Comparison of ENCODE assay signal across 24 cellular contexts in genomic region chr10:73426318-73426717, GRCh38.
"Had no signal": no experiment of that assay in that cellular context is flagged by ENCODE, and none has a peak within 500 bp of the region (broad histone marks: within the 10 kb centered on the region; RNA-seq: fewer than 3 reads in every experiment).

No MANE protein-coding gene starts in this region.

- FAIRE-seq: colon, endothelial cell of umbilical vein, kidney had no signal

- H3K9me3 Mint-ChIP-seq: dendritic cell treated with granulocyte-macrophage colony-stimulating factor and Interleukin-4, amounts not matched to agents 40 ng/mL and 50 ng/mL, for 4 days; nephron; stimulated activated effector memory CD8-positive, alpha-beta T cell treated with anti-CD3 and anti-CD28 coated beads, Interleukin-12 subunit alpha, Interleukin-12 subunit beta, amount 100 ng/mL, for 72 hours; stimulated activated naive CD8-positive, alpha-beta T cell treated with anti-CD3 and anti-CD28 coated beads, Interleukin-15, amount 100 ng/mL, for 72 hours had no signal

- H3K9ac ChIP-seq: parathyroid adenoma had no signal

- ATAC-seq: foreskin keratinocyte; right lobe of liver; stimulated activated effector memory CD8-positive, alpha-beta T cell treated with anti-CD3 and anti-CD28 coated beads, Interleukin-12 subunit alpha, Interleukin-12 subunit beta, amount 100 ng/mL, for 72 hours had no signal

- H3K4me3 Mint-ChIP-seq: dendritic cell treated with granulocyte-macrophage colony-stimulating factor and Interleukin-4, amounts not matched to agents 40 ng/mL and 50 ng/mL, for 4 days; nephron; stimulated activated effector memory CD8-positive, alpha-beta T cell treated with anti-CD3 and anti-CD28 coated beads, Interleukin-12 subunit alpha, Interleukin-12 subunit beta, amount 100 ng/mL, for 72 hours; stimulated activated naive CD8-positive, alpha-beta T cell treated with anti-CD3 and anti-CD28 coated beads, Interleukin-15, amount 100 ng/mL, for 72 hours had no signal

- H3K4me1 ChIP-seq: foreskin keratinocyte, left ventricle myocardium inferior, lower lobe of right lung, prostate gland, right lobe of liver, testis, tibial nerve had no signal

- H2AFZ ChIP-seq: hepatocyte, parathyroid adenoma had no signal

- H3K4me2 ChIP-seq: hepatocyte had no signal

- H3K27ac ChIP-seq: foreskin keratinocyte, hepatocyte, left ventricle myocardium inferior, lower lobe of right lung, parathyroid adenoma, prostate gland, right lobe of liver, testis, tibial nerve had no signal

- H3K27me3 ChIP-seq: foreskin keratinocyte, hepatocyte, right lobe of liver, testis, tibial nerve had no signal

- H3K79me2 ChIP-seq: hepatocyte, parathyroid adenoma had no signal

- H3K9me3 ChIP-seq: left ventricle myocardium inferior, lower lobe of right lung, prostate gland, right lobe of liver, testis, tibial nerve had no signal

- DNase-seq: erythroblast; foreskin keratinocyte; kidney; left cardiac atrium; left ventricle myocardium inferior; lower lobe of right lung; mesenchymal stem cell; midbrain; occipital lobe; retina; right lobe of liver; stimulated activated CD4-positive, alpha-beta T cell treated with anti-CD3 and anti-CD28 coated beads, Interleukin-4, amount 100 ng/mL, for 1 hour; stimulated activated CD8-positive, alpha-beta memory T cell treated with anti-CD3 and anti-CD28 coated beads, Interleukin-4, amount 100 ng/mL, for 48 hours; stimulated activated naive CD8-positive, alpha-beta T cell treated with anti-CD3 and anti-CD28 coated beads, Interleukin-15, amount 100 ng/mL, for 72 hours; testis had no signal

- H3K4me1 Mint-ChIP-seq: nephron had no signal

- H3K27me3 Mint-ChIP-seq: dendritic cell treated with granulocyte-macrophage colony-stimulating factor and Interleukin-4, amounts not matched to agents 40 ng/mL and 50 ng/mL, for 4 days; stimulated activated naive CD8-positive, alpha-beta T cell treated with anti-CD3 and anti-CD28 coated beads, Interleukin-15, amount 100 ng/mL, for 72 hours had no signal

- H3K27ac Mint-ChIP-seq: dendritic cell treated with granulocyte-macrophage colony-stimulating factor and Interleukin-4, amounts not matched to agents 40 ng/mL and 50 ng/mL, for 4 days; nephron; stimulated activated effector memory CD8-positive, alpha-beta T cell treated with anti-CD3 and anti-CD28 coated beads, Interleukin-12 subunit alpha, Interleukin-12 subunit beta, amount 100 ng/mL, for 72 hours had no signal

- H3K4me3 ChIP-seq: hepatocyte, left ventricle myocardium inferior, lower lobe of right lung, prostate gland, right lobe of liver, testis, tibial nerve had no signal
